ENCODE assay signal across 21 cellular contexts in the genomic region with DNA sequence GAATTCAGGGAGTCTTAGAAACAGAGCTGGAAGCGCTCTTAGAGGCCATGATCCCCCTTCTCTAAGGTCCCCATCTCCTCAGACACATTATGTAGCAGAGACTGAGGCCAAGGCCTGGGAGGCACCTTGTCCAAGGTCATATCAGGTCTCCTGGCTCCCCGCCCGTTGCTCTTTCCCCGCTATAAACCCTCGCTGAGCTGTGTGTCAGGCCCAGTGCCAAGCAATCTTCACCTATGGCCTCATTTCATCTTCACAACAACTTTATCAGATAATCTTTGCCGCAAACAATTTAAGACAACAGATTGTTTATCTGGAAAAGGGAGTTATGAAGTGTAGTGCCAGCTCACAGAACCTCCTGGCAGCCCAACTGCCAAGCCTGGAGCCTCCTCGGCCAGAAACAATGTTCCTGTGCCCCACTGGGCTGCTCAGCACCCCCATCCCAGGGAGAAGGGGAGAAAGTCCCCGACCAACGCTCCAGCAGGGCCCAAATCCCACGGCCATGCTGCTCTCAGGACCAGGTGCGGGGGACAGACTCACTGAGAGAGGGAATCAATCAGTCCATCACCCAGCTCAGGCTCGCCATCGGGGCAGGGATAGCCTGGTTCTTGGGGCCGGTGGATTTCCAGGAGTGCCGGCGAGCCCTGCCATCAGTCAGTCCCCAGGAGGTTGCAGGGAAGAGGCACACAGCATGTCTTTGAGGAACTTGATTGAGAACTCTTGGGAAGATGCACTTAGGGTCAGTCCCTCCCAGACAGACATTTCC. TPM values are rescaled to one million over a fixed set of nuclear protein-coding genes. Genes with fewer than 3 reads are reported as not detected.
DNase-seq lines count a peak whose midpoint lies in the region; ATAC-seq and TF ChIP-seq lines count a peak whose summit lies in the region.
"Had no signal": no experiment of that assay in that cellular context is flagged by ENCODE, and none has a peak within 500 bp of the region (broad histone marks: within the 10 kb centered on the region; RNA-seq: fewer than 3 reads in every experiment).

No MANE protein-coding gene starts in this region.

- no peak for TF ChIP-seq RAD21 in HCT116 (IDR thresholded peaks at IDR 0.05; ENCODE audit: low read depth)

- H3K9me2 ChIP-seq in HCT116 (ENCODE audit: insufficient read depth): no peaks in the 10 kb centered on the region

- H2AK5ac ChIP-seq in mesenchymal stem cell (ENCODE audit: low read length, severe bottlenecking): no peak overlapping the region

- H2BK120ac ChIP-seq in mesenchymal stem cell (ENCODE audit: low read depth, low read length): no peak overlapping the region

- TF ChIP-seq EP300 in stomach (IDR thresholded peaks at IDR 0.05): no peak

- no peak overlapping the region for H4K91ac ChIP-seq in mesenchymal stem cell (ENCODE audit: low read length)

- H3K27ac ChIP-seq in HCT116 (ENCODE audit: low read depth, low read length) (no peak overlapping the region), Peyer's patch (peak overlapping the region in 3 of 4 donors; percentile 35 to 90 (median 72)), stomach (no peak overlapping the region), brain microvascular endothelial cell (no peak overlapping the region), body of pancreas (no peak overlapping the region), mesenchymal stem cell (ENCODE audit: low read length, poor library complexity, severe bottlenecking) (no peak overlapping the region)
- H3K27ac ChIP-seq: dorsolateral prefrontal cortex, left lung, skin epidermis had no signal

- H3K9me3 ChIP-seq in HCT116 (ENCODE audit: control insufficient read depth in 1 of 2, insufficient read depth in 1 of 2, low read depth in 1 of 2, low read length in 2 of 2) (peaks cover 0 to 1% of the 10 kb centered on the region in 2 experiments; a peak in 2 of 4 replicates), Peyer's patch (no peaks in the 10 kb centered on the region), stomach (peaks cover 0 to 2% (median 0%) of the 10 kb centered on the region in 4 donors), body of pancreas (no peaks in the 10 kb centered on the region), mesenchymal stem cell (ENCODE audit: control insufficient read depth, low read length) (no peaks in the 10 kb centered on the region)
- H3K9me3 ChIP-seq: gastrocnemius medialis had no signal

- H3K27me3 ChIP-seq in HCT116 (ENCODE audit: insufficient read depth, low read length) (no peaks in the 10 kb centered on the region), Peyer's patch (no peaks in the 10 kb centered on the region), stomach (no peaks in the 10 kb centered on the region), brain microvascular endothelial cell (replicated peaks) (no peaks in the 10 kb centered on the region), body of pancreas (no peaks in the 10 kb centered on the region), mesenchymal stem cell (ENCODE audit: control insufficient read depth in 1 of 2, insufficient read depth in 1 of 2, low read length in 2 of 2) (no peaks in the 10 kb centered on the region)
- H3K27me3 ChIP-seq: dorsolateral prefrontal cortex, gastrocnemius medialis, left lung had no signal

- no peak overlapping the region for H2BK12ac ChIP-seq in mesenchymal stem cell (ENCODE audit: low read length in 2 of 2)

- H4K8ac ChIP-seq in mesenchymal stem cell (ENCODE audit: low read length): no peak overlapping the region

- in situ Hi-C loops in brain microvascular endothelial cell (cut with HindIII; ENCODE audit: low pct_ligation_motif_present, low sequenced_read_pairs): no loop called here

- WGBS in stomach, 5 donors: 66 to 74% (median 72%) methylated on average over 13 to 16 of the region's 16 CpGs
- 62 to 68% methylated on average over 14 to 15 of the region's 16 CpGs for WGBS in body of pancreas, 2 donors
- WGBS in mesenchymal stem cell: 91% methylated on average over 16 of the region's 16 CpGs

- POLR2A ChIA-PET in HCT116 (lab: Charles Lee): no interaction called here

- no peak overlapping the region for H3K14ac ChIP-seq in mesenchymal stem cell (ENCODE audit: low read length in 2 of 2)

- H4K20me1 ChIP-seq in HCT116 (ENCODE audit: insufficient read depth): no peaks in the 10 kb centered on the region

- intact Hi-C loops in HCT116 (cut with micrococcal nuclease) (no loop called here), left colon (cut with DNase I, micrococcal nuclease) (loop anchor here in 1 of 2 donors (10.0 kb wide), 1 partner anchor 90 kb away; a partner anchor contains a TSS), stomach (cut with DNase I; ENCODE audit: low total_unique reads) (no loop called here), body of pancreas (cut with DNase I) (no loop called here)

- H2AFZ ChIP-seq in HCT116 (ENCODE audit: low read depth, low read length, poor library complexity, severe bottlenecking) (no peak overlapping the region), mesenchymal stem cell (ENCODE audit: low read depth, low read length) (no peak overlapping the region)

- no peaks in the 10 kb centered on the region for H3K79me2 ChIP-seq in HCT116 (ENCODE audit: insufficient read depth, low read length)

- H3K4me1 ChIP-seq in HCT116 (ENCODE audit: control insufficient read depth in 1 of 2, insufficient read depth in 2 of 2, low read length in 2 of 2) (no peaks in the 10 kb centered on the region), Peyer's patch (peaks cover 0 to 29% (median 5%) of the 10 kb centered on the region in 4 donors), stomach (peaks cover 0 to 5% (median 0%) of the 10 kb centered on the region in 4 donors), body of pancreas (no peaks in the 10 kb centered on the region), mesenchymal stem cell (ENCODE audit: control insufficient read depth, insufficient read depth, low read depth, low read length) (peaks cover 1% of the 10 kb centered on the region)
- H3K4me1 ChIP-seq: left lung had no signal

- no peak overlapping the region for H3K23ac ChIP-seq in mesenchymal stem cell (ENCODE audit: low read length in 2 of 2)

- no peak for TF ChIP-seq POLR2A in HCT116 (IDR thresholded peaks at IDR 0.05; ENCODE audit: borderline replicate concordance, extremely low read depth, insufficient read depth, insufficient read length)
- no peak for TF ChIP-seq POLR2A in Peyer's patch (IDR thresholded peaks at IDR 0.05)
- no peak for TF ChIP-seq POLR2A in stomach (IDR thresholded peaks at IDR 0.05)
- no peak for TF ChIP-seq POLR2A in body of pancreas (IDR thresholded peaks at IDR 0.05)

- H3K18ac ChIP-seq in mesenchymal stem cell (ENCODE audit: low read depth in 1 of 2, low read length in 2 of 2): no peak overlapping the region

- H3K4me2 ChIP-seq in HCT116 (ENCODE audit: low read length): no peak overlapping the region
- H3K4me2 ChIP-seq in mesenchymal stem cell (ENCODE audit: low read length, poor library complexity, severe bottlenecking): no peak overlapping the region

- RAD21 ChIA-PET in HCT116 (lab: Charles Lee; ENCODE audit: low non-redundant PET in 1 of 2, low total read pairs in 2 of 2, uncharacterized antibody in 2 of 2, unreplicated experiment in 2 of 2): no interaction called here

- no TSS peak for BruUV-seq in HCT116 (replicated peaks; lab: Mats Ljungman, UMichigan)

- no peak overlapping the region for H2BK15ac ChIP-seq in mesenchymal stem cell (ENCODE audit: low read depth, poor library complexity, severe bottlenecking)

- TF ChIP-seq CTCF in HCT116 (IDR thresholded peaks at IDR 0.05 in 2 of 3, conservative IDR thresholded peaks at IDR 0.05 in 1 of 3; ENCODE audit: borderline replicate concordance in 1 of 3, insufficient read depth in 1 of 3, low read depth in 2 of 3, low read length in 2 of 3) (no peak), Peyer's patch (IDR thresholded peaks at IDR 0.05) (no peak), stomach (IDR thresholded peaks at IDR 0.05) (no peak), brain microvascular endothelial cell (IDR thresholded peaks at IDR 0.05; ENCODE audit: low read depth, low read length, missing control alignments) (no peak), body of pancreas (IDR thresholded peaks at IDR 0.05) (no peak)

- DNase-seq in HCT116 (ENCODE audit: low read depth, low spot score) (no peak), Peyer's patch (peak in 2 of 3 donors; percentile 90 to 92), left colon (peak; percentile 87 to 93), stomach (peak; percentile 50), brain microvascular endothelial cell (no peak), body of pancreas (no peak), mesenchymal stem cell (no peak)
- DNase-seq: activated B cell treated with CpG ODN at 0.5 μM for 24 hours; activated naive CD8-positive, alpha-beta T cell treated with anti-CD3 and anti-CD28 coated beads, Interleukin-2, amount 50 U/mL, for 24 hours; AML-193; gastrocnemius medialis; GF-D8; Karpas-422; left lung; NCI-H1436; NCI-H446; SHP77; stimulated activated CD4-positive, alpha-beta T cell treated with anti-CD3 and anti-CD28 coated beads, Interleukin-4, amount 100 ng/mL, for 1 hour had no signal

- H3K79me1 ChIP-seq in mesenchymal stem cell (replicated peaks; ENCODE audit: low read length, poor library complexity, severe bottlenecking): no peaks in the 10 kb centered on the region

- H3K36me3 ChIP-seq in HCT116 (ENCODE audit: control insufficient read depth in 1 of 2, insufficient read depth in 2 of 2, low read length in 2 of 2): no peaks in the 10 kb centered on the region
- H3K36me3 ChIP-seq in Peyer's patch: no peaks in the 10 kb centered on the region
- no peaks in the 10 kb centered on the region for H3K36me3 ChIP-seq in stomach
- H3K36me3 ChIP-seq in brain microvascular endothelial cell (replicated peaks): no peaks in the 10 kb centered on the region
- H3K36me3 ChIP-seq in body of pancreas (replicated peaks in 1 of 2; ENCODE audit: insufficient read depth in 1 of 2, low read depth in 2 of 2): no peaks in the 10 kb centered on the region
- H3K36me3 ChIP-seq in mesenchymal stem cell (ENCODE audit: control insufficient read depth in 1 of 2, insufficient read depth in 2 of 2, low read depth in 1 of 2, low read length in 2 of 2): no peaks in the 10 kb centered on the region
- H3K36me3 ChIP-seq: gastrocnemius medialis, left lung had no signal

- H2BK5ac ChIP-seq in mesenchymal stem cell (ENCODE audit: low read depth, low read length, poor library complexity, severe bottlenecking): no peak overlapping the region

- ATAC-seq in HCT116 (0 out of 2 replicates have a peak, but pooled peaks have one; percentile 20), left colon (peak; percentile 89), body of pancreas (no peak)
- ATAC-seq: GM12878, left lung had no signal

- no peak overlapping the region for H3K9ac ChIP-seq in HCT116 (ENCODE audit: low read length)
- H3K9ac ChIP-seq in mesenchymal stem cell (ENCODE audit: low read length): no peak overlapping the region

- no peak overlapping the region for H3K4ac ChIP-seq in mesenchymal stem cell (ENCODE audit: low read depth in 1 of 2, low read length in 2 of 2)

- CTCF ChIA-PET in HCT116 (lab: Charles Lee): interaction anchor here (1.0 kb wide), 1 partner anchor 94 kb away, joined by 3 read pairs; a partner anchor contains a TSS

- H3K4me3 ChIP-seq in HCT116 (replicated peaks in 1 of 2; ENCODE audit: low read depth in 1 of 2, low read length in 2 of 2) (no peak overlapping the region), Peyer's patch (no peak overlapping the region), stomach (no peak overlapping the region), brain microvascular endothelial cell (ENCODE audit: low read depth, low read length) (no peak overlapping the region), body of pancreas (no peak overlapping the region), mesenchymal stem cell (ENCODE audit: insufficient read depth in 1 of 2, low read depth in 1 of 2, low read length in 2 of 2) (no peak overlapping the region)
- H3K4me3 ChIP-seq: dorsolateral prefrontal cortex, gastrocnemius medialis, GM12878, left lung, skin epidermis had no signal

RNA-seq across cellular contexts. Expression of a gene that starts 16.9 kb away (rescaled TPM):
- total RNA-seq in HCT116 (2021; ENCODE audit: unreplicated experiment) (16.1 TPM), Peyer's patch (1 to 10 TPM; 1.8 to 7.4 (median 4.2) TPM), left colon (1 to 10 TPM; 3.8 to 4.9 TPM), stomach (1 to 10 TPM; 1.3 to 8.3 (median 3.5) TPM), body of pancreas (1 to 10 TPM; 4.9 to 9.2 TPM)
- 7.3 and 9.1 TPM in 2 replicates for polyA plus RNA-seq in HCT116 (2012)
- 1 to 10 TPM; 3.1 to 4.9 (median 3.2) TPM for polyA plus RNA-seq in stomach
- polyA plus RNA-seq in mesenchymal stem cell (2013, experiment 1 of 2): 2.3 TPM
- polyA plus RNA-seq in mesenchymal stem cell (2013, experiment 2 of 2): 2.3 TPM

RNA-seq across cellular contexts. Expression of a gene that starts 32.9 kb away (rescaled TPM):
- total RNA-seq in HCT116 (2021; ENCODE audit: unreplicated experiment): 1,981 TPM
- polyA plus RNA-seq in HCT116 (2012): 2,739 and 2,996 TPM in 2 replicates
- total RNA-seq in Peyer's patch: 1,000 to 10,000 TPM in 1 of 4 donors, 100 to 1,000 TPM in 3; 347 to 1,065 (median 530) TPM
- total RNA-seq in left colon: 100 to 1,000 TPM; 901 to 914 TPM
- total RNA-seq in stomach: 1,000 to 10,000 TPM in 3 of 5 donors, 100 to 1,000 TPM in 2; 584 to 2,035 (median 1,370) TPM
- polyA plus RNA-seq in stomach: 1,000 to 10,000 TPM; 1,897 to 2,710 (median 2,028) TPM
- 100 to 1,000 TPM; 563 to 782 TPM for total RNA-seq in body of pancreas
- 1,727 TPM for polyA plus RNA-seq in mesenchymal stem cell (2013, experiment 1 of 2)
- polyA plus RNA-seq in mesenchymal stem cell (2013, experiment 2 of 2): 1,711 TPM

Comparison
In these comparisons a context has a peak if more than half of its experiments do, and no peak if none do; other contexts are left out.
1. DNase-seq: peak in Peyer's patch (2 of 3), left colon (2 of 2) and stomach (single experiment); none in HCT116 (single experiment), brain microvascular endothelial cell (single experiment), body of pancreas (0 of 4) and mesenchymal stem cell (single experiment).
2. H3K27ac ChIP-seq: peak in Peyer's patch (3 of 4); none in HCT116 (single experiment), stomach (0 of 5), brain microvascular endothelial cell (single experiment), body of pancreas (0 of 4) and mesenchymal stem cell (single experiment).